ENCODE assay signal across 25 cellular contexts in the genomic region with DNA sequence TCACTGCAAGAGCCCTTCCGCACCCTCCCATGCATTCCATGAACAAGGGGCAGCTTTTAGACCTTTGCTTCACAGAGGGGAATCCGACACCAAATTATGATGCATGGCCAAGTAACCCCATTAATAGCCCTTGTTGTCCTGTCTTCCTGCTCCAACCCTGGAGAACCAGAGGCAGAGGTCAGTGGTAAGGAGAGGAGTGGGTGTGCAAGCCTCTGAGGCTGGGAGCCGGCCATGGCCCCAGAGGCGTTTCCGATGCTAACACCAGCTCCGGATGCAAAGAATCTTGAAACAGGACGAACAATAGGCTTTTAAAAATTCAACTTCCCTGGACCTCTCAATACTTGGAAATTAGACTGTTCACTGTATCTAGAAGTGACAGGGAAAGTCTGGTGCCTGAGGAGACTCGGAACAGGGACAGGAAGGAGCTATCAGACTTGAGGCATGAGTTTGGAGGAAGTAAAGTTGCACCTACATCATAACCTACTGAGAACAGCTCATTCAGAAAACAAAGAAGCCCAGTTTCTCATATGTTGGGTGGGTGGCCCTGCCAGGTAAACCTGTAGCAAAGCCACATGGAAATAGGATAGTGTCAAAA.
"Had no signal": no experiment of that assay in that cellular context is flagged by ENCODE, and none has a peak within 500 bp of the region (broad histone marks: within the 10 kb centered on the region; RNA-seq: fewer than 3 reads in every experiment).

No MANE protein-coding gene starts in this region.

- H3K9me3 ChIP-seq: body of pancreas, colonic mucosa, esophagus squamous epithelium, gastroesophageal sphincter had no signal

- H3K27me3 ChIP-seq: body of pancreas, colonic mucosa had no signal

- H3K4me1 ChIP-seq: body of pancreas, colonic mucosa, gastroesophageal sphincter had no signal

- H3K36me3 ChIP-seq: colonic mucosa, esophagus squamous epithelium, gastroesophageal sphincter had no signal

- ATAC-seq: activated CD4-positive, alpha-beta T cell treated with anti-CD3 and anti-CD28 coated beads for 36 hours; activated T-cell treated with anti-CD3 and anti-CD28 coated beads, Interleukin-2, amount 50 U/mL, for 72 hours; body of pancreas; gastroesophageal sphincter had no signal

- H3K27ac ChIP-seq: body of pancreas, colonic mucosa, epithelial cell of prostate, esophagus squamous epithelium, gastroesophageal sphincter had no signal

- DNase-seq: activated CD4-positive, alpha-beta memory T cell treated with anti-CD3 and anti-CD28 coated beads, Interleukin-2, amount 10 ng/mL, durations not matched to agents 7 days and 5 days; activated CD4-positive, alpha-beta T cell treated with anti-CD3 and anti-CD28 coated beads for 36 hours; activated CD4-positive, alpha-beta T cell treated with anti-CD3 and anti-CD28 coated beads, Interleukin-2, amount 10 ng/mL, durations not matched to agents 24 days and 14 days; activated CD4-positive, alpha-beta T cell treated with anti-CD3 and anti-CD28 coated beads, Interleukin-2, amount 50 U/mL, for 4 hours; activated CD4-positive, CD25-positive, alpha-beta regulatory T cell; activated CD4-positive, CD25-positive, alpha-beta regulatory T cell treated with anti-CD3 and anti-CD28 coated beads, Interleukin-2, amount 50 U/mL, for 72 hours; activated CD8-positive, alpha-beta memory T cell treated with anti-CD3 and anti-CD28 coated beads, Interleukin-2, amount 50 U/mL, for 48 hours; activated gamma-delta T cell treated with Interleukin-2 at 50 U/mL for 16 hours; activated naive CD4-positive, alpha-beta T cell treated with anti-CD3 and anti-CD28 coated beads, Interleukin-2, amount 50 U/mL, for 16 hours; activated naive CD4-positive, alpha-beta T cell treated with Interleukin-2 at 50 U/mL for 16 hours; activated T-cell treated with anti-CD3 and anti-CD28 coated beads for 4 hours; activated T-cell treated with anti-CD3 and anti-CD28 coated beads, Interleukin-2, amount 50 U/mL, for 24 hours; activated T-cell treated with anti-CD3 and anti-CD28 coated beads, Interleukin-2, amount 50 U/mL, for 72 hours; amniotic stem cell; anterior cingulate cortex; body of pancreas; central memory CD4-positive, alpha-beta T cell; cerebellar nuclear complex; colonic mucosa; effector CD8-positive, alpha-beta T cell; esophagus squamous epithelium; foreskin melanocyte; T-helper 2 cell had no signal

- H3K4me3 ChIP-seq: body of pancreas, colonic mucosa, esophagus squamous epithelium, gastroesophageal sphincter had no signal
